ENCODE assay signal across 17 cellular contexts in the genomic region with DNA sequence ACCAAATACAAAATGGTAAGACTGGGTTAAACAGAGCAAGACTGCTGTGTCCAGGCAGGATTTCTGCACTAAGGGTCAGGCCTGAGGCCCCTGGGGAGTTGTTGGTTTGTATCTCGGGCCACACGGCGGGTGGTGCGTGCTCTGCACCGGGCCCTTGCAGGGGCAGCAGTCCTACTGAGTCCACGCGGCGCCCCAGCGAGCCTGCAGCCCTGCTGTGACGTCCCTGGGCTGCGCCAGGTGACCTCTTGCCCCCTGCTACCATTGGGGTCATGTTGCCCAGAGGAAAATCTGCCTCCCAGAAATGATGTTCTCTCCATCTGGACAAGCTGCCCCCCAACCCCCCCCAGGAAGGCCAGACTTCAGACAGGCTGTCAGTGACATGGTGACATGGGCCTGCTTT.
"Had no signal": no experiment of that assay in that cellular context is flagged by ENCODE, and none has a peak within 500 bp of the region (broad histone marks: within the 10 kb centered on the region; RNA-seq: fewer than 3 reads in every experiment).

No MANE protein-coding gene starts in this region.

- FAIRE-seq: TTC549 had no signal

- DNase-seq: activated B cell treated with CpG ODN at 0.5 μM for 24 hours; activated effector memory CD4-positive, alpha-beta T cell treated with Interleukin-2 at 50 U/mL for 16 hours; glutamatergic neuron; left colon; mucosa of descending colon; Right ventricle myocardium superior; T-helper 2 cell had no signal

- H3K4me1 Mint-ChIP-seq: activated B cell treated with CpG ODN at 0.5 μM for 24 hours had no signal

- H3K4me3 ChIP-seq: breast epithelium, esophagus muscularis mucosa, mucosa of descending colon, skin epidermis, suprapubic skin had no signal

- H3K9me3 ChIP-seq: breast epithelium, esophagus muscularis mucosa, mucosa of descending colon, suprapubic skin had no signal

- H3K27me3 Mint-ChIP-seq: activated B cell treated with CpG ODN at 0.5 μM for 24 hours; activated naive CD4-positive, alpha-beta T cell treated with anti-CD3 and anti-CD28 coated beads, Interleukin-2, amount 50 U/mL, for 24 hours; type B pancreatic cell had no signal

- H3K9me3 Mint-ChIP-seq: activated B cell treated with CpG ODN at 0.5 μM for 24 hours; activated naive CD4-positive, alpha-beta T cell treated with anti-CD3 and anti-CD28 coated beads, Interleukin-2, amount 50 U/mL, for 24 hours had no signal

- ATAC-seq: left colon, mucosa of descending colon, SK-N-SH treated with all-trans-retinoic acid at 6 μM for 48 hours had no signal

- H3K4me1 ChIP-seq: breast epithelium, parathyroid adenoma, suprapubic skin had no signal

- H3K27ac Mint-ChIP-seq: activated B cell treated with CpG ODN at 0.5 μM for 24 hours, type B pancreatic cell had no signal

- H3K4me3 Mint-ChIP-seq: activated B cell treated with CpG ODN at 0.5 μM for 24 hours; activated naive CD4-positive, alpha-beta T cell treated with anti-CD3 and anti-CD28 coated beads, Interleukin-2, amount 50 U/mL, for 24 hours; nephron; type B pancreatic cell had no signal

- H3K27me3 ChIP-seq: breast epithelium, esophagus muscularis mucosa, suprapubic skin had no signal

- H3K27ac ChIP-seq: breast epithelium, esophagus muscularis mucosa, parathyroid adenoma, skin epidermis, suprapubic skin had no signal

- H3K36me3 ChIP-seq: breast epithelium had no signal
